ENCODE assay signal across 8 cellular contexts in genomic region chr12:56631790-56632700, GRCh38. TPM values are rescaled to one million over a fixed set of nuclear protein-coding genes. Genes with fewer than 3 reads are reported as not detected.
DNase-seq lines count a peak whose midpoint lies in the region; ATAC-seq and TF ChIP-seq lines count a peak whose summit lies in the region.

No MANE protein-coding gene starts in this region.

- ATAC-seq in GM19455 (IDR thresholded peaks at IDR 0.05; ENCODE audit: unreplicated experiment) (peak; percentile 22), memory B cell (ENCODE audit: low read depth) (no peak), GM21526 (IDR thresholded peaks at IDR 0.05; ENCODE audit: low FRiP score, unreplicated experiment) (no peak)
- ATAC-seq in activated CD8-positive, alpha-beta T cell treated with anti-CD3 and anti-CD28 coated beads for 36 hours, result no peak
- no peak for ATAC-seq in stimulated activated effector memory CD8-positive, alpha-beta T cell treated with anti-CD3 and anti-CD28 coated beads, Interleukin-12 subunit alpha, Interleukin-12 subunit beta, amount 100 ng/mL, for 72 hours

- peak overlapping the region; percentile 39 for H3K4me3 Mint-ChIP-seq in activated CD8-positive, alpha-beta T cell treated with anti-CD3 and anti-CD28 coated beads for 36 hours
- peak overlapping the region; percentile 96 for H3K4me3 Mint-ChIP-seq in memory B cell
- peak overlapping the region; percentile 98 for H3K4me3 Mint-ChIP-seq in stimulated activated effector memory CD8-positive, alpha-beta T cell treated with anti-CD3 and anti-CD28 coated beads, Interleukin-12 subunit alpha, Interleukin-12 subunit beta, amount 100 ng/mL, for 72 hours

- peaks cover 59% of the 10 kb centered on the region for H3K4me1 Mint-ChIP-seq in activated CD8-positive, alpha-beta T cell treated with anti-CD3 and anti-CD28 coated beads for 36 hours (ENCODE audit: low read depth)
- H3K4me1 Mint-ChIP-seq in memory B cell, result peaks cover 61% of the 10 kb centered on the region
- H3K4me1 Mint-ChIP-seq in stimulated activated effector memory CD8-positive, alpha-beta T cell treated with anti-CD3 and anti-CD28 coated beads, Interleukin-12 subunit alpha, Interleukin-12 subunit beta, amount 100 ng/mL, for 72 hours, result peaks cover 79% of the 10 kb centered on the region

- peak overlapping the region; percentile 85 for H3K27ac Mint-ChIP-seq in activated CD8-positive, alpha-beta T cell treated with anti-CD3 and anti-CD28 coated beads for 36 hours
- peak overlapping the region; percentile 88 for H3K27ac Mint-ChIP-seq in memory B cell
- peak overlapping the region; percentile 73 for H3K27ac Mint-ChIP-seq in stimulated activated effector memory CD8-positive, alpha-beta T cell treated with anti-CD3 and anti-CD28 coated beads, Interleukin-12 subunit alpha, Interleukin-12 subunit beta, amount 100 ng/mL, for 72 hours

- H3K36me3 ChIP-seq in BJ (ENCODE audit: control insufficient read depth, insufficient read depth, low read length), result peaks cover 2% of the 10 kb centered on the region; the same call in 1 of the 2 replicates

- no peak for TF ChIP-seq CTCF in BJ (IDR thresholded peaks at IDR 0.05; ENCODE audit: insufficient read depth, low read depth, low read length)
- TF ChIP-seq CTCF in activated CD8-positive, alpha-beta T cell treated with anti-CD3 and anti-CD28 coated beads for 36 hours (IDR thresholded peaks at IDR 0.05), result no peak

- no peaks in the 10 kb centered on the region for H3K27me3 ChIP-seq in BJ (ENCODE audit: control insufficient read depth, insufficient read depth, low read length)

- peaks cover 7% of the 10 kb centered on the region for H3K36me3 Mint-ChIP-seq in activated CD8-positive, alpha-beta T cell treated with anti-CD3 and anti-CD28 coated beads for 36 hours (ENCODE audit: low read depth)
- H3K36me3 Mint-ChIP-seq in memory B cell, result peaks cover 1% of the 10 kb centered on the region
- peaks cover 63% of the 10 kb centered on the region for H3K36me3 Mint-ChIP-seq in stimulated activated effector memory CD8-positive, alpha-beta T cell treated with anti-CD3 and anti-CD28 coated beads, Interleukin-12 subunit alpha, Interleukin-12 subunit beta, amount 100 ng/mL, for 72 hours

- DNase-seq in BJ (ENCODE audit: low read depth) (no peak), NCI-H2196 (lab: John Stamatoyannopoulos, UW; ENCODE audit: unreplicated experiment) (peak; percentile 30), memory B cell (ENCODE audit: low spot score in 2 of 2) (peak in 1 of 2 donors; percentile 43)
- peak; percentile 76 for DNase-seq in activated CD8-positive, alpha-beta T cell treated with anti-CD3 and anti-CD28 coated beads for 36 hours
- peak; percentile 23 for DNase-seq in effector CD8-positive, alpha-beta T cell (lab: John Stamatoyannopoulos, UW)
- DNase-seq in stimulated activated effector memory CD8-positive, alpha-beta T cell treated with anti-CD3 and anti-CD28 coated beads, Interleukin-12 subunit alpha, Interleukin-12 subunit beta, amount 100 ng/mL, for 72 hours (ENCODE audit: low spot score in 2 of 2), result peak; percentile 46 to 83

- no peaks in the 10 kb centered on the region for H3K27me3 Mint-ChIP-seq in activated CD8-positive, alpha-beta T cell treated with anti-CD3 and anti-CD28 coated beads for 36 hours
- no peaks in the 10 kb centered on the region for H3K27me3 Mint-ChIP-seq in memory B cell

- CTCF ChIA-PET in BJ (lab: Yijun Ruan, JAX), result interaction anchor here (0.9 to 5.2 kb wide), 3 partner anchors 21 to 118 kb away, joined by 3 to 41 read pairs (median 4); partner anchors contain the start of gene RBMS2
- CTCF ChIA-PET in activated CD8-positive, alpha-beta T cell treated with anti-CD3 and anti-CD28 coated beads for 36 hours (lab: Charles Lee), result interaction anchor here (1.0 kb wide), 1 partner anchor 31 kb away, joined by 3 read pairs; no protein-coding TSS in a partner anchor

- no peaks in the 10 kb centered on the region for H3K9me3 Mint-ChIP-seq in activated CD8-positive, alpha-beta T cell treated with anti-CD3 and anti-CD28 coated beads for 36 hours
- no peaks in the 10 kb centered on the region for H3K9me3 Mint-ChIP-seq in memory B cell
- no peaks in the 10 kb centered on the region for H3K9me3 Mint-ChIP-seq in stimulated activated effector memory CD8-positive, alpha-beta T cell treated with anti-CD3 and anti-CD28 coated beads, Interleukin-12 subunit alpha, Interleukin-12 subunit beta, amount 100 ng/mL, for 72 hours

- POLR2A ChIA-PET in BJ (lab: Charles Lee), result no interaction called here
- POLR2A ChIA-PET in activated CD8-positive, alpha-beta T cell treated with anti-CD3 and anti-CD28 coated beads for 36 hours (lab: Charles Lee), result interaction anchor here (0.5 to 9.6 kb wide), 5 partner anchors 11 to 394 kb away, joined by 3 to 95 read pairs (median 3); partner anchors contain the start of genes ATP5F1B and PTGES3

- intact Hi-C loops in activated CD8-positive, alpha-beta T cell treated with anti-CD3 and anti-CD28 coated beads for 36 hours (cut with micrococcal nuclease), result loop anchor here (10.0 kb wide), 1 partner anchor 363 kb away; a partner anchor contains a TSS

- H3K4me3 ChIP-seq in BJ (ENCODE audit: low read depth, low read length), result peak overlapping the region; percentile 14; the same call in 1 of the 2 replicates

RNA-seq across cellular contexts. Expression of gene BAZ2A, which starts 1.9 kb away (rescaled TPM):
- polyA plus RNA-seq in BJ (2011; rRNA removed), result 45.3 and 65.1 TPM in 2 replicates
- 78.2 and 103 TPM in 2 replicates for polyA minus RNA-seq in BJ (2011; rRNA and poly(A)+ RNA removed)
- total RNA-seq in activated CD8-positive, alpha-beta T cell treated with anti-CD3 and anti-CD28 coated beads for 36 hours, result 10 to 100 TPM; 80.1 to 89.3 TPM

RNA-seq across cellular contexts. Expression of gene ATP5F1B, which starts 13.7 kb away (rescaled TPM):
- 852 and 1,032 TPM in 2 replicates for polyA plus RNA-seq in BJ (2011; rRNA removed)
- polyA minus RNA-seq in BJ (2011; rRNA and poly(A)+ RNA removed), result 473 and 813 TPM in 2 replicates
- total RNA-seq in activated CD8-positive, alpha-beta T cell treated with anti-CD3 and anti-CD28 coated beads for 36 hours, result 100 to 1,000 TPM; 859 to 869 TPM

RNA-seq across cellular contexts. Expression of gene PTGES3, which starts 56.0 kb away (rescaled TPM):
- polyA plus RNA-seq in BJ (2011; rRNA removed), result 24.7 and 49.1 TPM in 2 replicates
- polyA minus RNA-seq in BJ (2011; rRNA and poly(A)+ RNA removed), result 10.9 and 22.7 TPM in 2 replicates
- total RNA-seq in activated CD8-positive, alpha-beta T cell treated with anti-CD3 and anti-CD28 coated beads for 36 hours, result 100 to 1,000 TPM; 381 to 406 TPM

Comparison
In these comparisons a context has a peak if more than half of its experiments do, and no peak if none do; other contexts are left out.
1. H3K4me3 Mint-ChIP-seq: peak in every context shown above with its lines; median percentile 98 in stimulated activated effector memory CD8-positive, alpha-beta T cell treated with anti-CD3 and anti-CD28 coated beads, Interleukin-12 subunit alpha, Interleukin-12 subunit beta, amount 100 ng/mL, for 72 hours; 96 in memory B cell; 39 in activated CD8-positive, alpha-beta T cell treated with anti-CD3 and anti-CD28 coated beads for 36 hours.